Comparison of ENCODE assay signal across 1 cellular context in the genomic region with DNA sequence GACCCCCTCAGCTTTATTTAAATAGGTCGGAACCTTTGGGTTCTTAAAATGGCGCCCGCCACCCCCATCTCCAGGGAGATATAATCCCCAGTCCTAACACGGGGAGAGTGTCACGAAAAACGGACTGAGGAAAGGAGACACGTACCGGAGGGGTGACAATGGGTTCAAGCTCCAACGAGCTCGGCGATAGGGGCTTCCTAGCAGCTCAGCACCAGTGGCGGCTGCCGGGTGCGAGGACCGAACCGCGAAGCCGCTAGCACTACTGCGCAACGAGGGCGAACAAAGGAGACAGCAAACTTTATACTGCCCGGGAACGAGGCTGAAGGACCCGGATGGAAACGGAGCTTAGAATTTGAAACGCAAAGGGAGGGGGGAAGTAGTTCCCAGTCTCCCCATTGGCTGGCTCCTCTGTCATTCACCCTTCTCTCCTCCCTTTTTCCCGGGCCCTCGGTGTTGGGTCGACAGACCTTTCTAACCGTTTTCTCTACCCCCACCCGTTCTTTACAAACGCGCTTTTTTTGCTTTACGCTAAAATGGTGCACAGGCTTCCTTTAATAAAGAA.
TF ChIP-seq lines count a peak whose summit lies in the region.

A gene (minus strand): TSS at position 274 of the 562 bp plus-strand sequence. CDS start 1,298 bp downstream, outside the sequence.

TF ChIP-seq in HepG2, 621 proteins besides CTCF, POLR2A, EP300 and RAD21 (continued from another document and continues in another):
- TF ChIP-seq, protein P1, sequence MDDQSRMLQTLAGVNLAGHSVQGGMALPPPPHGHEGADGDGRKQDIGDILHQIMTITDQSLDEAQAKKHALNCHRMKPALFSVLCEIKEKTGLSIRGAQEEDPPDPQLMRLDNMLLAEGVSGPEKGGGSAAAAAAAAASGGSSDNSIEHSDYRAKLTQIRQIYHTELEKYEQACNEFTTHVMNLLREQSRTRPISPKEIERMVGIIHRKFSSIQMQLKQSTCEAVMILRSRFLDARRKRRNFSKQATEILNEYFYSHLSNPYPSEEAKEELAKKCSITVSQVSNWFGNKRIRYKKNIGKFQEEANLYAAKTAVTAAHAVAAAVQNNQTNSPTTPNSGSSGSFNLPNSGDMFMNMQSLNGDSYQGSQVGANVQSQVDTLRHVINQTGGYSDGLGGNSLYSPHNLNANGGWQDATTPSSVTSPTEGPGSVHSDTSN (CRISPR knock-in tag; IDR thresholded peaks at IDR 0.05; ENCODE audit: borderline replicate concordance), result peak; percentile 86; the same call in 1 of the 2 replicates
- TF ChIP-seq, protein P2, sequence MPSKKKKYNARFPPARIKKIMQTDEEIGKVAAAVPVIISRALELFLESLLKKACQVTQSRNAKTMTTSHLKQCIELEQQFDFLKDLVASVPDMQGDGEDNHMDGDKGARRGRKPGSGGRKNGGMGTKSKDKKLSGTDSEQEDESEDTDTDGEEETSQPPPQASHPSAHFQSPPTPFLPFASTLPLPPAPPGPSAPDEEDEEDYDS (CRISPR knock-in tag; IDR thresholded peaks at IDR 0.05), result peak; percentile 78
- no peak for TF ChIP-seq LCORL (IDR thresholded peaks at IDR 0.05)
- no peak for TF ChIP-seq LCORL (CRISPR knock-in tag; IDR thresholded peaks at IDR 0.05)
- TF ChIP-seq, protein P3, sequence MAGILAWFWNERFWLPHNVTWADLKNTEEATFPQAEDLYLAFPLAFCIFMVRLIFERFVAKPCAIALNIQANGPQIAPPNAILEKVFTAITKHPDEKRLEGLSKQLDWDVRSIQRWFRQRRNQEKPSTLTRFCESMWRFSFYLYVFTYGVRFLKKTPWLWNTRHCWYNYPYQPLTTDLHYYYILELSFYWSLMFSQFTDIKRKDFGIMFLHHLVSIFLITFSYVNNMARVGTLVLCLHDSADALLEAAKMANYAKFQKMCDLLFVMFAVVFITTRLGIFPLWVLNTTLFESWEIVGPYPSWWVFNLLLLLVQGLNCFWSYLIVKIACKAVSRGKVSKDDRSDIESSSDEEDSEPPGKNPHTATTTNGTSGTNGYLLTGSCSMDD (CRISPR knock-in tag; IDR thresholded peaks at IDR 0.05), result no peak
- TF ChIP-seq MLLT10 (CRISPR knock-in tag; IDR thresholded peaks at IDR 0.05), result no peak
- TF ChIP-seq KDM3A (CRISPR knock-in tag; IDR thresholded peaks at IDR 0.05; ENCODE audit: low read depth), result no peak
- TF ChIP-seq, protein P4, sequence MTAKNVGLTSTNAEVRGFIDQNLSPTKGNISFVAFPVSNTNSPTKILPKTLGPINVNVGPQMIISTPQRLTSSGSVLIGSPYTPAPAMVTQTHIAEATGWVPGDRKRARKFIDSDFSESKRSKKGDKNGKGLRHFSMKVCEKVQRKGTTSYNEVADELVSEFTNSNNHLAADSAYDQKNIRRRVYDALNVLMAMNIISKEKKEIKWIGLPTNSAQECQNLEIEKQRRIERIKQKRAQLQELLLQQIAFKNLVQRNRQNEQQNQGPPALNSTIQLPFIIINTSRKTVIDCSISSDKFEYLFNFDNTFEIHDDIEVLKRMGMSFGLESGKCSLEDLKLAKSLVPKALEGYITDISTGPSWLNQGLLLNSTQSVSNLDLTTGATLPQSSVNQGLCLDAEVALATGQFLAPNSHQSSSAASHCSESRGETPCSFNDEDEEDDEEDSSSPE (CRISPR knock-in tag; IDR thresholded peaks at IDR 0.05), result peak; percentile 88
- no peak for TF ChIP-seq ZNF772 (CRISPR knock-in tag; IDR thresholded peaks at IDR 0.05)
- peak; percentile 9 for TF ChIP-seq AGO2 (optimal IDR thresholded peaks at IDR 0.05; ENCODE audit: low read depth, low read length)
- TF ChIP-seq ZNF431 (CRISPR knock-in tag; IDR thresholded peaks at IDR 0.05; ENCODE audit: borderline replicate concordance, low read depth), result 0 out of 2 replicates have a peak, but pooled peaks have one; percentile 50
- TF ChIP-seq HOXA3 (CRISPR knock-in tag; IDR thresholded peaks at IDR 0.05), result peak; percentile 67; the same call in 1 of the 2 replicates
- TF ChIP-seq ZKSCAN8 (CRISPR knock-in tag; IDR thresholded peaks at IDR 0.05; ENCODE audit: borderline replicate concordance), result no peak
- no peak for TF ChIP-seq DNMT3B (CRISPR knock-in tag; conservative IDR thresholded peaks at IDR 0.05)
- TF ChIP-seq, protein P5, sequence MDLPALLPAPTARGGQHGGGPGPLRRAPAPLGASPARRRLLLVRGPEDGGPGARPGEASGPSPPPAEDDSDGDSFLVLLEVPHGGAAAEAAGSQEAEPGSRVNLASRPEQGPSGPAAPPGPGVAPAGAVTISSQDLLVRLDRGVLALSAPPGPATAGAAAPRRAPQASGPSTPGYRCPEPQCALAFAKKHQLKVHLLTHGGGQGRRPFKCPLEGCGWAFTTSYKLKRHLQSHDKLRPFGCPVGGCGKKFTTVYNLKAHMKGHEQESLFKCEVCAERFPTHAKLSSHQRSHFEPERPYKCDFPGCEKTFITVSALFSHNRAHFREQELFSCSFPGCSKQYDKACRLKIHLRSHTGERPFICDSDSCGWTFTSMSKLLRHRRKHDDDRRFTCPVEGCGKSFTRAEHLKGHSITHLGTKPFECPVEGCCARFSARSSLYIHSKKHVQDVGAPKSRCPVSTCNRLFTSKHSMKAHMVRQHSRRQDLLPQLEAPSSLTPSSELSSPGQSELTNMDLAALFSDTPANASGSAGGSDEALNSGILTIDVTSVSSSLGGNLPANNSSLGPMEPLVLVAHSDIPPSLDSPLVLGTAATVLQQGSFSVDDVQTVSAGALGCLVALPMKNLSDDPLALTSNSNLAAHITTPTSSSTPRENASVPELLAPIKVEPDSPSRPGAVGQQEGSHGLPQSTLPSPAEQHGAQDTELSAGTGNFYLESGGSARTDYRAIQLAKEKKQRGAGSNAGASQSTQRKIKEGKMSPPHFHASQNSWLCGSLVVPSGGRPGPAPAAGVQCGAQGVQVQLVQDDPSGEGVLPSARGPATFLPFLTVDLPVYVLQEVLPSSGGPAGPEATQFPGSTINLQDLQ (CRISPR knock-in tag; IDR thresholded peaks at IDR 0.05), result peak; percentile 60; the same call in 1 of the 2 replicates
- no peak for TF ChIP-seq ZNF547 (CRISPR knock-in tag; IDR thresholded peaks at IDR 0.05)
- no peak for TF ChIP-seq RNF2 (conservative IDR thresholded peaks at IDR 0.05; ENCODE audit: low read depth)
- TF ChIP-seq XRCC5 (optimal IDR thresholded peaks at IDR 0.05; ENCODE audit: low read length), result no peak
- no peak for TF ChIP-seq NCOR1 (IDR thresholded peaks at IDR 0.05; ENCODE audit: borderline replicate concordance, low read length)
- TF ChIP-seq ZNF432 (CRISPR knock-in tag; IDR thresholded peaks at IDR 0.05; ENCODE audit: borderline replicate concordance), result no peak
- TF ChIP-seq BHLHE40 (IDR thresholded peaks at IDR 0.05; ENCODE audit: low read length), result no peak
- TF ChIP-seq ZSCAN29 (CRISPR knock-in tag; conservative IDR thresholded peaks at IDR 0.05), result no peak
- TF ChIP-seq ZSCAN30 (CRISPR knock-in tag; IDR thresholded peaks at IDR 0.05), result no peak
- TF ChIP-seq ZNF562 (CRISPR knock-in tag; IDR thresholded peaks at IDR 0.05; ENCODE audit: borderline replicate concordance), result no peak
- TF ChIP-seq, protein P6, sequence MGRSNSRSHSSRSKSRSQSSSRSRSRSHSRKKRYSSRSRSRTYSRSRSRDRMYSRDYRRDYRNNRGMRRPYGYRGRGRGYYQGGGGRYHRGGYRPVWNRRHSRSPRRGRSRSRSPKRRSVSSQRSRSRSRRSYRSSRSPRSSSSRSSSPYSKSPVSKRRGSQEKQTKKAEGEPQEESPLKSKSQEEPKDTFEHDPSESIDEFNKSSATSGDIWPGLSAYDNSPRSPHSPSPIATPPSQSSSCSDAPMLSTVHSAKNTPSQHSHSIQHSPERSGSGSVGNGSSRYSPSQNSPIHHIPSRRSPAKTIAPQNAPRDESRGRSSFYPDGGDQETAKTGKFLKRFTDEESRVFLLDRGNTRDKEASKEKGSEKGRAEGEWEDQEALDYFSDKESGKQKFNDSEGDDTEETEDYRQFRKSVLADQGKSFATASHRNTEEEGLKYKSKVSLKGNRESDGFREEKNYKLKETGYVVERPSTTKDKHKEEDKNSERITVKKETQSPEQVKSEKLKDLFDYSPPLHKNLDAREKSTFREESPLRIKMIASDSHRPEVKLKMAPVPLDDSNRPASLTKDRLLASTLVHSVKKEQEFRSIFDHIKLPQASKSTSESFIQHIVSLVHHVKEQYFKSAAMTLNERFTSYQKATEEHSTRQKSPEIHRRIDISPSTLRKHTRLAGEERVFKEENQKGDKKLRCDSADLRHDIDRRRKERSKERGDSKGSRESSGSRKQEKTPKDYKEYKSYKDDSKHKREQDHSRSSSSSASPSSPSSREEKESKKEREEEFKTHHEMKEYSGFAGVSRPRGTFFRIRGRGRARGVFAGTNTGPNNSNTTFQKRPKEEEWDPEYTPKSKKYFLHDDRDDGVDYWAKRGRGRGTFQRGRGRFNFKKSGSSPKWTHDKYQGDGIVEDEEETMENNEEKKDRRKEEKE (IDR thresholded peaks at IDR 0.05), result no peak
- TF ChIP-seq, protein P7, sequence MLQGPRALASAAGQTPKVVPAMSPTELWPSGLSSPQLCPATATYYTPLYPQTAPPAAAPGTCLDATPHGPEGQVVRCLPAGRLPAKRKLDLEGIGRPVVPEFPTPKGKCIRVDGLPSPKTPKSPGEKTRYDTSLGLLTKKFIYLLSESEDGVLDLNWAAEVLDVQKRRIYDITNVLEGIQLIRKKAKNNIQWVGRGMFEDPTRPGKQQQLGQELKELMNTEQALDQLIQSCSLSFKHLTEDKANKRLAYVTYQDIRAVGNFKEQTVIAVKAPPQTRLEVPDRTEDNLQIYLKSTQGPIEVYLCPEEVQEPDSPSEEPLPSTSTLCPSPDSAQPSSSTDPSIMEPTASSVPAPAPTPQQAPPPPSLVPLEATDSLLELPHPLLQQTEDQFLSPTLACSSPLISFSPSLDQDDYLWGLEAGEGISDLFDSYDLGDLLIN (CRISPR knock-in tag; IDR thresholded peaks at IDR 0.05; ENCODE audit: borderline replicate concordance), result no peak
- no peak for TF ChIP-seq SKI (IDR thresholded peaks at IDR 0.05; ENCODE audit: partially characterized antibody)
- TF ChIP-seq, protein P8, sequence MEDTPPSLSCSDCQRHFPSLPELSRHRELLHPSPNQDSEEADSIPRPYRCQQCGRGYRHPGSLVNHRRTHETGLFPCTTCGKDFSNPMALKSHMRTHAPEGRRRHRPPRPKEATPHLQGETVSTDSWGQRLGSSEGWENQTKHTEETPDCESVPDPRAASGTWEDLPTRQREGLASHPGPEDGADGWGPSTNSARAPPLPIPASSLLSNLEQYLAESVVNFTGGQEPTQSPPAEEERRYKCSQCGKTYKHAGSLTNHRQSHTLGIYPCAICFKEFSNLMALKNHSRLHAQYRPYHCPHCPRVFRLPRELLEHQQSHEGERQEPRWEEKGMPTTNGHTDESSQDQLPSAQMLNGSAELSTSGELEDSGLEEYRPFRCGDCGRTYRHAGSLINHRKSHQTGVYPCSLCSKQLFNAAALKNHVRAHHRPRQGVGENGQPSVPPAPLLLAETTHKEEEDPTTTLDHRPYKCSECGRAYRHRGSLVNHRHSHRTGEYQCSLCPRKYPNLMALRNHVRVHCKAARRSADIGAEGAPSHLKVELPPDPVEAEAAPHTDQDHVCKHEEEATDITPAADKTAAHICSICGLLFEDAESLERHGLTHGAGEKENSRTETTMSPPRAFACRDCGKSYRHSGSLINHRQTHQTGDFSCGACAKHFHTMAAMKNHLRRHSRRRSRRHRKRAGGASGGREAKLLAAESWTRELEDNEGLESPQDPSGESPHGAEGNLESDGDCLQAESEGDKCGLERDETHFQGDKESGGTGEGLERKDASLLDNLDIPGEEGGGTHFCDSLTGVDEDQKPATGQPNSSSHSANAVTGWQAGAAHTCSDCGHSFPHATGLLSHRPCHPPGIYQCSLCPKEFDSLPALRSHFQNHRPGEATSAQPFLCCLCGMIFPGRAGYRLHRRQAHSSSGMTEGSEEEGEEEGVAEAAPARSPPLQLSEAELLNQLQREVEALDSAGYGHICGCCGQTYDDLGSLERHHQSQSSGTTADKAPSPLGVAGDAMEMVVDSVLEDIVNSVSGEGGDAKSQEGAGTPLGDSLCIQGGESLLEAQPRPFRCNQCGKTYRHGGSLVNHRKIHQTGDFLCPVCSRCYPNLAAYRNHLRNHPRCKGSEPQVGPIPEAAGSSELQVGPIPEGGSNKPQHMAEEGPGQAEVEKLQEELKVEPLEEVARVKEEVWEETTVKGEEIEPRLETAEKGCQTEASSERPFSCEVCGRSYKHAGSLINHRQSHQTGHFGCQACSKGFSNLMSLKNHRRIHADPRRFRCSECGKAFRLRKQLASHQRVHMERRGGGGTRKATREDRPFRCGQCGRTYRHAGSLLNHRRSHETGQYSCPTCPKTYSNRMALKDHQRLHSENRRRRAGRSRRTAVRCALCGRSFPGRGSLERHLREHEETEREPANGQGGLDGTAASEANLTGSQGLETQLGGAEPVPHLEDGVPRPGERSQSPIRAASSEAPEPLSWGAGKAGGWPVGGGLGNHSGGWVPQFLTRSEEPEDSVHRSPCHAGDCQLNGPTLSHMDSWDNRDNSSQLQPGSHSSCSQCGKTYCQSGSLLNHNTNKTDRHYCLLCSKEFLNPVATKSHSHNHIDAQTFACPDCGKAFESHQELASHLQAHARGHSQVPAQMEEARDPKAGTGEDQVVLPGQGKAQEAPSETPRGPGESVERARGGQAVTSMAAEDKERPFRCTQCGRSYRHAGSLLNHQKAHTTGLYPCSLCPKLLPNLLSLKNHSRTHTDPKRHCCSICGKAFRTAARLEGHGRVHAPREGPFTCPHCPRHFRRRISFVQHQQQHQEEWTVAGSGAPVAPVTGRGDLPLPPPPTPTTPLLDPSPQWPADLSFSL (CRISPR knock-in tag; IDR thresholded peaks at IDR 0.05), result no peak
- no peak for TF ChIP-seq TOE1 (CRISPR knock-in tag; IDR thresholded peaks at IDR 0.05)
- no peak for TF ChIP-seq ZNF530 (CRISPR knock-in tag; IDR thresholded peaks at IDR 0.05; ENCODE audit: low read depth)
- 0 out of 2 replicates have a peak, but pooled peaks have one; percentile 61 for TF ChIP-seq KMT2A (CRISPR knock-in tag; IDR thresholded peaks at IDR 0.05)
- TF ChIP-seq SRY (CRISPR knock-in tag; IDR thresholded peaks at IDR 0.05), result no peak
- no peak for TF ChIP-seq TCF7L2 (IDR thresholded peaks at IDR 0.05; ENCODE audit: low read depth, low read length)
- no peak for TF ChIP-seq GLI4 (CRISPR knock-in tag; IDR thresholded peaks at IDR 0.05; ENCODE audit: borderline replicate concordance)
- TF ChIP-seq ZBTB21 (CRISPR knock-in tag; IDR thresholded peaks at IDR 0.05), result no peak
- no peak for TF ChIP-seq TRIM24 (CRISPR knock-in tag; IDR thresholded peaks at IDR 0.05)
- TF ChIP-seq ZNF430 (CRISPR knock-in tag; IDR thresholded peaks at IDR 0.05), result peak; percentile 68; the same call in 1 of the 2 replicates
- no peak for TF ChIP-seq ZNF30 (CRISPR knock-in tag; IDR thresholded peaks at IDR 0.05)
- TF ChIP-seq GTF2F1 (IDR thresholded peaks at IDR 0.05; ENCODE audit: low read length), result no peak
- TF ChIP-seq, protein P9, sequence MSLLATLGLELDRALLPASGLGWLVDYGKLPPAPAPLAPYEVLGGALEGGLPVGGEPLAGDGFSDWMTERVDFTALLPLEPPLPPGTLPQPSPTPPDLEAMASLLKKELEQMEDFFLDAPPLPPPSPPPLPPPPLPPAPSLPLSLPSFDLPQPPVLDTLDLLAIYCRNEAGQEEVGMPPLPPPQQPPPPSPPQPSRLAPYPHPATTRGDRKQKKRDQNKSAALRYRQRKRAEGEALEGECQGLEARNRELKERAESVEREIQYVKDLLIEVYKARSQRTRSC (CRISPR knock-in tag; IDR thresholded peaks at IDR 0.05; ENCODE audit: low read depth), result no peak
- peak; percentile 56; the same call in 1 of the 2 replicates for TF ChIP-seq ATF1 (CRISPR knock-in tag; IDR thresholded peaks at IDR 0.05)
- TF ChIP-seq TAF15 (IDR thresholded peaks at IDR 0.05; ENCODE audit: low read depth, low read length, poor library complexity, severe bottlenecking), result no peak
- no peak for TF ChIP-seq ZSCAN12 (CRISPR knock-in tag; IDR thresholded peaks at IDR 0.05)
- TF ChIP-seq MZF1 (CRISPR knock-in tag; IDR thresholded peaks at IDR 0.05; ENCODE audit: borderline replicate concordance), result no peak
- no peak for TF ChIP-seq KMT2B (CRISPR knock-in tag; IDR thresholded peaks at IDR 0.05)
- TF ChIP-seq TAF1 (CRISPR knock-in tag; IDR thresholded peaks at IDR 0.05), result peak; percentile 84
